ENCODE assay signal across 11 cellular contexts in the genomic region with DNA sequence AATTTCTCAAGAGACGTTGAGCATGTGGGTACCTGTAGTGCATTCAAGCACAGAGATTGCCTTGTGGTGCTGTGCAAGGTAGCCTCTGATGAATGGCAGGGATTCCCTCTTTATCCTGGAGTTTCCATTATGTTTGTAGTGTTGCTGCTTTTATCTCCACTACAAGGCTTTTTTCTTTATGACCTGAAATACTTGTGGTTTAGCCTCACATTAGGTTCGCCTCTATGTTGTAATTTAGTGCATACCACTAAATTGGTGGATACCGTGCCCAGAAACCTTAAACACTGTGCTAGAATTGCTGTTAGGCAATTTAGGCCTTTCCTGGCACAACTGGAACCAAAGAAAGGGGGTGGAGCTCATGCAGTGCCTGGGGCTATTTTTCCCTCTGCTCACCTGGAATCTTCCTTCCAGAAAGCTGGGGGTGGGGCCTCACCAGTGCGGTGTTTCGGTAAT.
A peak's percentile ranks its signal among the peaks of the same experiment; 100 is the strongest.
DNase-seq lines count a peak whose midpoint lies in the region; ATAC-seq, FAIRE-seq and TF ChIP-seq lines count a peak whose summit lies in the region.
"Had no signal": no experiment of that assay in that cellular context is flagged by ENCODE, and none has a peak within 500 bp of the region (broad histone marks: within the 10 kb centered on the region; RNA-seq: fewer than 3 reads in every experiment).

No MANE protein-coding gene starts in this region.

- no peak for TF ChIP-seq EP300 in ovary (IDR thresholded peaks at IDR 0.05)

- no peak overlapping the region for H3K27ac Mint-ChIP-seq in activated naive CD8-positive, alpha-beta T cell treated with anti-CD3 and anti-CD28 coated beads, Interleukin-2, amount 50 U/mL, for 24 hours

- no peaks in the 10 kb centered on the region for H3K27me3 Mint-ChIP-seq in activated naive CD8-positive, alpha-beta T cell treated with anti-CD3 and anti-CD28 coated beads, Interleukin-2, amount 50 U/mL, for 24 hours

- H3K4me1 ChIP-seq in lower lobe of right lung (peaks cover 11% of the 10 kb centered on the region), ovary (ENCODE audit: insufficient read depth) (no peaks in the 10 kb centered on the region)

- H3K4me3 ChIP-seq in bronchial epithelial cell (ENCODE audit: low read depth, low read length) (no peak overlapping the region), lower lobe of right lung (no peak overlapping the region), ovary (no peak overlapping the region)

- peaks cover 5% of the 10 kb centered on the region for H3K36me3 Mint-ChIP-seq in activated naive CD8-positive, alpha-beta T cell treated with anti-CD3 and anti-CD28 coated beads, Interleukin-2, amount 50 U/mL, for 24 hours (ENCODE audit: low read depth)

- no peaks in the 10 kb centered on the region for H3K9me3 ChIP-seq in lower lobe of right lung
- H3K9me3 ChIP-seq in ovary = no peaks in the 10 kb centered on the region

- no peak overlapping the region for H3K27ac ChIP-seq in lower lobe of right lung
- H3K27ac ChIP-seq in ovary = no peak overlapping the region

- H3K27me3 ChIP-seq in bronchial epithelial cell (ENCODE audit: control insufficient read depth, insufficient read depth, low read length) (no peaks in the 10 kb centered on the region), lower lobe of right lung (ENCODE audit: low read depth) (no peaks in the 10 kb centered on the region), ovary (peaks cover 2% of the 10 kb centered on the region)

- intact Hi-C loops in lower lobe of right lung (cut with DNase I) (no loop called here), ovary (cut with DNase I) (no loop called here)

- peak; percentile 87 to 88 for ATAC-seq in lower lobe of right lung
- ATAC-seq in activated naive CD8-positive, alpha-beta T cell treated with anti-CD3 and anti-CD28 coated beads, Interleukin-2, amount 50 U/mL, for 24 hours = no peak

- no peaks in the 10 kb centered on the region for H3K9me3 Mint-ChIP-seq in activated naive CD8-positive, alpha-beta T cell treated with anti-CD3 and anti-CD28 coated beads, Interleukin-2, amount 50 U/mL, for 24 hours

- H3K4me1 Mint-ChIP-seq in activated naive CD8-positive, alpha-beta T cell treated with anti-CD3 and anti-CD28 coated beads, Interleukin-2, amount 50 U/mL, for 24 hours = no peaks in the 10 kb centered on the region

- DNase-seq in DMS79 treated with DMSO at 0.1 percent for 48 hours (lab: John Stamatoyannopoulos, UW) (peak; percentile 100), NCI-H146 treated with DMSO at 0.1 percent for 48 hours (lab: John Stamatoyannopoulos, UW; ENCODE audit: unreplicated experiment) (peak; percentile 65), bronchial epithelial cell (ENCODE audit: low read depth) (peak; percentile 92), lower lobe of right lung (peak; percentile 69), ovary (no peak)
- no peak for DNase-seq in activated naive CD8-positive, alpha-beta T cell treated with anti-CD3 and anti-CD28 coated beads, Interleukin-2, amount 50 U/mL, for 24 hours
- no peak for DNase-seq in NK-92 treated with Interleukin-12 subunit alpha and Interleukin-12 subunit beta, amount 100 ng/mL, for 24 hours (lab: John Stamatoyannopoulos, UW)
- no peak for DNase-seq in activated effector memory CD4-positive, alpha-beta T cell treated with anti-CD3 and anti-CD28 coated beads, Interleukin-2, amount 50 U/mL, for 16 hours
- DNase-seq: activated CD4-positive, alpha-beta T cell treated with anti-CD3 and anti-CD28 coated beads, Interleukin-2, amount 50 U/mL, for 1 hour; NCI-H510A treated with DMSO at 0.1 percent for 48 hours; stimulated activated naive CD4-positive, alpha-beta T cell had no signal

- no peak overlapping the region for H3K4me3 Mint-ChIP-seq in activated naive CD8-positive, alpha-beta T cell treated with anti-CD3 and anti-CD28 coated beads, Interleukin-2, amount 50 U/mL, for 24 hours

- TF ChIP-seq POLR2A in ovary (IDR thresholded peaks at IDR 0.05) = no peak

- FAIRE-seq in bronchial epithelial cell (lab: Jason Lieb, UNC) = peak; percentile 73

- no peak for TF ChIP-seq CTCF in bronchial epithelial cell (IDR thresholded peaks at IDR 0.05; ENCODE audit: insufficient read depth, low read length, severe bottlenecking)
- no peak for TF ChIP-seq CTCF in lower lobe of right lung (IDR thresholded peaks at IDR 0.05)
- TF ChIP-seq CTCF in ovary (IDR thresholded peaks at IDR 0.05) = no peak

- WGBS in ovary, 3 donors = 73 to 82% (median 80%) methylated on average over 5 of the region's 5 CpGs

- H3K36me3 ChIP-seq in bronchial epithelial cell (ENCODE audit: control insufficient read depth, insufficient read depth, low read length) = peaks cover 2% of the 10 kb centered on the region
- H3K36me3 ChIP-seq in lower lobe of right lung = no peaks in the 10 kb centered on the region
- no peaks in the 10 kb centered on the region for H3K36me3 ChIP-seq in ovary

Comparison
In these comparisons a context has a peak if more than half of its experiments do, and no peak if none do; other contexts are left out.
1. DNase-seq: peak in DMS79 treated with DMSO at 0.1 percent for 48 hours (single experiment), NCI-H146 treated with DMSO at 0.1 percent for 48 hours (single experiment), bronchial epithelial cell (single experiment) and lower lobe of right lung (single experiment); none in activated naive CD8-positive, alpha-beta T cell treated with anti-CD3 and anti-CD28 coated beads, Interleukin-2, amount 50 U/mL, for 24 hours (single experiment), NK-92 treated with Interleukin-12 subunit alpha and Interleukin-12 subunit beta, amount 100 ng/mL, for 24 hours (single experiment), ovary (0 of 5) and activated effector memory CD4-positive, alpha-beta T cell treated with anti-CD3 and anti-CD28 coated beads, Interleukin-2, amount 50 U/mL, for 16 hours (single experiment).